1 cellular context compared by ENCODE assay signal in genomic region chr9:111980398-111980797, GRCh38.
TF ChIP-seq lines count a peak whose summit lies in the region.

No MANE protein-coding gene starts in this region.

TF ChIP-seq in K562, 482 proteins besides CTCF, POLR2A, EP300 and RAD21 (continued from another document):
- no peak for TF ChIP-seq SFPQ (IDR thresholded peaks at IDR 0.05; ENCODE audit: low read depth, low read length)
- TF ChIP-seq KDM4B (IDR thresholded peaks at IDR 0.05; ENCODE audit: borderline replicate concordance in 2 of 2, low read depth in 1 of 2), result no peak
- no peak for TF ChIP-seq PTBP1 (IDR thresholded peaks at IDR 0.05; ENCODE audit: low read depth, low read length)
- TF ChIP-seq HMBOX1 (IDR thresholded peaks at IDR 0.05), result 0 out of 2 replicates have a peak, but pooled peaks have one; percentile 25
- TF ChIP-seq LARP7 (IDR thresholded peaks at IDR 0.05), result no peak
- TF ChIP-seq NFE2L1 (tag; IDR thresholded peaks at IDR 0.05; ENCODE audit: borderline replicate concordance, low read depth), result no peak
- peak; percentile 58 for TF ChIP-seq MEIS2 (IDR thresholded peaks at IDR 0.05; ENCODE audit: partially characterized antibody)
- no peak for TF ChIP-seq TFAM (CRISPR knock-in tag; conservative IDR thresholded peaks at IDR 0.05)
- TF ChIP-seq MYC (IDR thresholded peaks at IDR 0.05; ENCODE audit: low read depth, low read length), result peak; percentile 49; the same call in 1 of the 2 replicates
- TF ChIP-seq MYC (CRISPR knock-in tag; IDR thresholded peaks at IDR 0.05; ENCODE audit: borderline replicate concordance, low read depth), result no peak
- TF ChIP-seq GMEB1 (CRISPR knock-in tag; IDR thresholded peaks at IDR 0.05), result no peak
- no peak for TF ChIP-seq NR2F6 (CRISPR knock-in tag; IDR thresholded peaks at IDR 0.05)
- no peak for TF ChIP-seq ZNF212 (CRISPR knock-in tag; IDR thresholded peaks at IDR 0.05)
- TF ChIP-seq POLR2B (IDR thresholded peaks at IDR 0.05; ENCODE audit: low read depth, partially characterized antibody), result no peak
- TF ChIP-seq ZNF197 (CRISPR knock-in tag; IDR thresholded peaks at IDR 0.05; ENCODE audit: low read depth), result peak; percentile 79; the same call in 1 of the 2 replicates
- TF ChIP-seq SMARCE1 (IDR thresholded peaks at IDR 0.05), result peak; percentile 76; the same call in 1 of the 2 replicates
- no peak for TF ChIP-seq SMARCC2 (IDR thresholded peaks at IDR 0.05; ENCODE audit: low read depth)
- TF ChIP-seq MTA1 (IDR thresholded peaks at IDR 0.05; ENCODE audit: borderline replicate concordance), result 0 out of 2 replicates have a peak, but pooled peaks have one; percentile 55
- no peak for TF ChIP-seq GTF3C2 (IDR thresholded peaks at IDR 0.05; ENCODE audit: borderline replicate concordance, extremely low read depth, insufficient read length)
- TF ChIP-seq ZNF511 (CRISPR knock-in tag; IDR thresholded peaks at IDR 0.05), result no peak
- TF ChIP-seq LCOR (CRISPR knock-in tag; IDR thresholded peaks at IDR 0.05), result 0 out of 2 replicates have a peak, but pooled peaks have one; percentile 70
- peak; percentile 86 for TF ChIP-seq NCOR1 (IDR thresholded peaks at IDR 0.05)
- TF ChIP-seq HDAC1 (IDR thresholded peaks at IDR 0.05), result peak in 1 of 2 experiments; percentile 82; a peak in 2 of 4 replicates
- no peak for TF ChIP-seq CCAR2 (IDR thresholded peaks at IDR 0.05; ENCODE audit: low read depth, low read length)
- no peak for TF ChIP-seq POLR2AphosphoS2 (IDR thresholded peaks at IDR 0.05; ENCODE audit: low read length)
- no peak for TF ChIP-seq TAF15 (IDR thresholded peaks at IDR 0.05; ENCODE audit: low read depth, low read length)
- no peak for TF ChIP-seq SNRNP70 (optimal IDR thresholded peaks at IDR 0.05; ENCODE audit: low read depth, low read length)
